ENCODE assay signal across 1 cellular context in genomic region chr11:102138223-102138622, GRCh38.
TF ChIP-seq lines count a peak whose summit lies in the region.

No MANE protein-coding gene starts in this region.

TF ChIP-seq in GM23338, 12 proteins besides CTCF, POLR2A, EP300 and RAD21 (continued from another document):
- TF ChIP-seq ZNF462 (CRISPR knock-in tag; IDR thresholded peaks at IDR 0.05) (no peak), ZNF114 (CRISPR knock-in tag; IDR thresholded peaks at IDR 0.05) (no peak)
